ENCODE assay signal across 29 cellular contexts in genomic region chr11:131734871-131735270, GRCh38.
"Had no signal": no experiment of that assay in that cellular context is flagged by ENCODE, and none has a peak within 500 bp of the region (broad histone marks: within the 10 kb centered on the region; RNA-seq: fewer than 3 reads in every experiment).

No MANE protein-coding gene starts in this region.

- H3K4me1 ChIP-seq: ascending aorta, body of pancreas had no signal

- H2AFZ ChIP-seq: PC-9 had no signal

- DNase-seq: activated B cell treated with CpG ODN at 0.5 μM for 24 hours; activated CD4-positive, alpha-beta memory T cell treated with anti-CD3 and anti-CD28 coated beads for 36 hours; activated CD4-positive, alpha-beta T cell treated with anti-CD3 and anti-CD28 coated beads for 1 hour; activated CD4-positive, alpha-beta T cell treated with anti-CD3 and anti-CD28 coated beads, Interleukin-2, amount 10 ng/mL, durations not matched to agents 24 days and 14 days; activated CD8-positive, alpha-beta memory T cell treated with anti-CD3 and anti-CD28 coated beads for 24 hours; activated effector memory CD4-positive, alpha-beta T cell treated with anti-CD3 and anti-CD28 coated beads, Interleukin-2, amount 50 U/mL, for 16 hours; activated naive CD4-positive, alpha-beta T cell treated with Interleukin-2 at 50 U/mL for 16 hours; activated naive CD8-positive, alpha-beta T cell treated with anti-CD3 and anti-CD28 coated beads, Interleukin-2, amount 50 U/mL, for 24 hours; activated T-cell treated with anti-CD3 and anti-CD28 coated beads, Interleukin-2, amount 50 U/mL, for 4 hours; amniotic stem cell; body of pancreas; central memory CD4-positive, alpha-beta T cell; MG63; MV-4-11; NCI-H146; NCI-H187 treated with DMSO at 0.1 percent for 48 hours; NCI-H2081 treated with DMSO at 0.1 percent for 48 hours; NCI-H2171 treated with DMSO at 0.1 percent for 48 hours; NCI-H226; NCI-H510A treated with DMSO at 0.1 percent for 48 hours; NCI-H82; PC-9; SIG-M5; T-helper 17 cell; T-helper 9 cell had no signal

- H3K36me3 ChIP-seq: ascending aorta, MG63 had no signal

- H3K4me3 ChIP-seq: ascending aorta, body of pancreas, MG63, PC-9 had no signal

- H3K27ac ChIP-seq: ascending aorta, body of pancreas, KMS-11, PC-9 had no signal

- FAIRE-seq: bronchial epithelial cell, TTC549 had no signal

- H3K9me3 ChIP-seq: ascending aorta, body of pancreas, MG63 had no signal

- H3K9ac ChIP-seq: KMS-11 had no signal

- H3K4me2 ChIP-seq: KMS-11, PC-9 had no signal

- H3K27me3 ChIP-seq: ascending aorta, body of pancreas, MG63 had no signal
